Comparison of ENCODE assay signal across 13 cellular contexts in the genomic region with DNA sequence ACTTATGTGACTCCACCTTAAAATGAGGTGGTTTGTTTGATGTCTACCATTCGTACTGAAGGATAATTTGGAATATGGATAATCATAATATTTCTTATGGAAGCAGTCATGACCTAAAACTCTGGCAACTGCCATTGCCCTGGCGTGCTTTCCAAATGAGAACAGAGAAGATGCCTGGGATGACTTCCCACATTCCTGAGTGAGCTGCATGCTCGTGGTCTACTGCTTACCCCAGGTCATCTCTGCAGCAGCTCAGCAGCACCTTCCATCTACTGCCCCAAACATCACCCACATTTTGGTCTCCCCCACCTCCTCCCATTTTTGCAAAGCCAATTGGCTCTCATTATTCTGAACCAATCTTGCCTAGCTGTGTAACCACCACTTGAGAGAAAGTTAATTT. TPM values are rescaled to one million over a fixed set of nuclear protein-coding genes. Genes with fewer than 3 reads are reported as not detected.
DNase-seq lines count a peak whose midpoint lies in the region; ATAC-seq, FAIRE-seq and TF ChIP-seq lines count a peak whose summit lies in the region.
"Had no signal": no experiment of that assay in that cellular context is flagged by ENCODE, and none has a peak within 500 bp of the region (broad histone marks: within the 10 kb centered on the region; RNA-seq: fewer than 3 reads in every experiment).

No MANE protein-coding gene starts in this region.

- peak overlapping the region in 3 of 4 donors; percentile 12 to 59 (median 52) for H3K27ac ChIP-seq in gastroesophageal sphincter
- H3K27ac ChIP-seq in muscle layer of duodenum (ENCODE audit: low read length) = peak overlapping the region; percentile 37
- no peak overlapping the region for H3K27ac ChIP-seq in small intestine (ENCODE audit: low read depth in 1 of 2, low read length in 1 of 2)

- no peak for TF ChIP-seq POLR2A in gastroesophageal sphincter (IDR thresholded peaks at IDR 0.05)

- FAIRE-seq in urothelium cell line (lab: Jason Lieb, UNC) = peak; percentile 62
- FAIRE-seq in small intestine (lab: Jason Lieb, UNC) = no peak

- H3K9me3 ChIP-seq in gastroesophageal sphincter (no peaks in the 10 kb centered on the region), muscle layer of duodenum (ENCODE audit: control insufficient read depth in 1 of 2, low read length in 2 of 2) (no peaks in the 10 kb centered on the region), small intestine (ENCODE audit: control insufficient read depth, low read depth) (no peaks in the 10 kb centered on the region)

- H3K4me1 ChIP-seq in gastroesophageal sphincter (peaks cover 0 to 11% (median 0%) of the 10 kb centered on the region in 3 donors), muscle layer of duodenum (ENCODE audit: control insufficient read depth in 1 of 2, insufficient read depth in 2 of 2, low read length in 2 of 2) (peaks cover 0 to 11% of the 10 kb centered on the region in 2 donors), small intestine (ENCODE audit: control insufficient read depth in 2 of 2, insufficient read depth in 1 of 2, low read depth in 1 of 2, low read length in 1 of 2) (no peaks in the 10 kb centered on the region)

- H3K27me3 ChIP-seq in gastroesophageal sphincter = no peaks in the 10 kb centered on the region
- no peaks in the 10 kb centered on the region for H3K27me3 ChIP-seq in muscle layer of duodenum (ENCODE audit: low read depth, low read length)
- H3K27me3 ChIP-seq in small intestine (ENCODE audit: control insufficient read depth in 2 of 2, insufficient read depth in 2 of 2, low read length in 2 of 2) = peaks cover 0 to 2% of the 10 kb centered on the region in 2 donors

- TF ChIP-seq CTCF in gastroesophageal sphincter (IDR thresholded peaks at IDR 0.05) = no peak

- ATAC-seq in gastroesophageal sphincter = peak; percentile 77

- H3K36me3 ChIP-seq in gastroesophageal sphincter (no peaks in the 10 kb centered on the region), muscle layer of duodenum (ENCODE audit: control insufficient read depth in 1 of 2, insufficient read depth in 2 of 2, low read length in 2 of 2) (no peaks in the 10 kb centered on the region), small intestine (ENCODE audit: control insufficient read depth in 2 of 2, insufficient read depth in 2 of 2, low read length in 2 of 2) (no peaks in the 10 kb centered on the region)

- WGBS in gastroesophageal sphincter (ENCODE audit: low coverage in 1 of 2), 2 donors = 8 to 16% methylated on average over 3 of the region's 3 CpGs
- 57 to 72% (median 59%) methylated on average over 3 of the region's 3 CpGs for WGBS in small intestine, 3 donors

- no peak overlapping the region for H3K4me3 ChIP-seq in gastroesophageal sphincter
- H3K4me3 ChIP-seq in muscle layer of duodenum (ENCODE audit: low read depth in 1 of 2, low read length in 2 of 2) = no peak overlapping the region
- H3K4me3 ChIP-seq in small intestine (ENCODE audit: low read depth in 1 of 2, low read length in 2 of 2) = no peak overlapping the region

- no peak for TF ChIP-seq EP300 in gastroesophageal sphincter (IDR thresholded peaks at IDR 0.05)

- DNase-seq in M059J (ENCODE audit: low read depth) (peak; percentile 20), urothelium cell line (ENCODE audit: low spot score) (peak; percentile 30), NCI-H526 treated with DMSO at 0.1 percent for 48 hours (lab: John Stamatoyannopoulos, UW) (no peak), small intestine (no peak), NCI-H82 treated with DMSO at 0.1 percent for 48 hours (lab: John Stamatoyannopoulos, UW; ENCODE audit: unreplicated experiment) (no peak)
- no peak for DNase-seq in activated effector memory CD4-positive, alpha-beta T cell treated with Interleukin-2 at 50 U/mL for 16 hours
- DNase-seq: activated naive CD4-positive, alpha-beta T cell treated with anti-CD3 and anti-CD28 coated beads, Interleukin-2, amount 50 U/mL, for 16 hours; H9; KBM-7; posterior cingulate gyrus; stimulated activated CD4-positive, alpha-beta T cell treated with anti-CD3 and anti-CD28 coated beads, Interleukin-4, amount 100 ng/mL, for 1 hour had no signal

RNA-seq across cellular contexts. Expression of a gene that starts 40.1 kb away (rescaled TPM):
- not detected in 2 replicates for total RNA-seq in M059J (2014; rRNA removed; shearing (Covaris generic))
- not detected for total RNA-seq in gastroesophageal sphincter
- not detected for polyA plus RNA-seq in small intestine
- total RNA-seq: H9 had no signal

Comparison
In these comparisons a context has a peak if more than half of its experiments do, and no peak if none do; other contexts are left out.
1. DNase-seq: peak in M059J (single experiment) and urothelium cell line (single experiment); none in NCI-H526 treated with DMSO at 0.1 percent for 48 hours (single experiment), small intestine (single experiment), NCI-H82 treated with DMSO at 0.1 percent for 48 hours (single experiment) and activated effector memory CD4-positive, alpha-beta T cell treated with Interleukin-2 at 50 U/mL for 16 hours (single experiment).
2. H3K27ac ChIP-seq: peak in gastroesophageal sphincter (3 of 4) and muscle layer of duodenum (single experiment); none in small intestine (0 of 2).